8 cellular contexts compared by ENCODE assay signal in the genomic region with DNA sequence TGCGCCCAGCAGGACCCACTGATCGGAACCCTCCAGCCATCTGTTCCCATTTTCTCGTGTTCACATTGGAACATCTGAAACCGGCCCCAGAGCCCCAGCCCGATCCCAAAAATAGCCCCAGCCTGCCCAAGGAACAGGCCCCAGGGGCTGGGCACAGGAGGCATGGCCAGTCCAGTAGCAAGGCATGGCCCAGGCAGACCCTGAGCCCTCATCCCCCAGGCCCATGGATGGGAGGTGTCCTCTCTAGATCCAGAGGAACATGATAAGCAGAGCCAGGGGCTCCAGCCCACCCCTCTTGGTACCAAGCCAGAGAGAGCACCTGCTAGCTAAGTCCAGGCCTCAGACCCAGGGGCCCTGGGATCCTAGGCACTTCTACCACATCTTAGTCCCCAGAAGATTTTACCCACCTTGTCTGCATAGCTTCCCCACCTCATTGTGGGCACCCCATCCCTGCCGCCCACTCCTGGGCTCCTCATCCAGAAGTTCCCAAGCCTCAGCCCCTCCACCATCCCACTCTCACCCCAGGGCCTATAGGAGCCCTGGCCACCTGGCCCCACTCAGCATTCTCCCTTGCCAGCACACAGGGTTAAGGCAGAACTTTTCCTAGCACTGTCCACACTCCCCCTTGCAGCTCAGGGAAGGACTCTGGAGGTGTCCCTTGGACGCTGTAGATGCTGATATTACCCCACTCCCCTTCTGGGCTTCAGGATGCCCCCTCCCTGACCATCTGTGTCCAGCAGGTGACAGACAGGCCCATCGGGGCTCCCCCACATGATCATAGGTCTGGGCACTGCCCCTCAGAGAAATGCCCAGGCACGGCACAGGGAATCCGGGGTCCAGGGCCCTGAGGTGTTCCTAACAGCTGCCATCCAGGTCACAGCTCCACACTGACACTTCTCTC. TPM values are rescaled to one million over a fixed set of nuclear protein-coding genes. Genes with fewer than 3 reads are reported as not detected.
DNase-seq lines count a peak whose midpoint lies in the region; ATAC-seq and TF ChIP-seq lines count a peak whose summit lies in the region.

No MANE protein-coding gene starts in this region.

- ATAC-seq in activated B cell treated with CpG ODN at 0.5 μM for 24 hours (ENCODE audit: low read depth), result no peak
- ATAC-seq in sciatic nerve, result no peak

- intact Hi-C loops in Calu3 (cut with micrococcal nuclease; ENCODE audit: unreplicated experiment), result no loop called here
- intact Hi-C loops in activated B cell treated with CpG ODN at 0.5 μM for 24 hours (cut with micrococcal nuclease), result loop anchor here (1.0 kb wide), 1 partner anchor 8 kb away; no protein-coding TSS in a partner anchor
- intact Hi-C loops in sciatic nerve (cut with DNase I), result no loop called here

- CTCF ChIA-PET in Calu3 (lab: Charles Lee), result interaction anchor here (0.6 kb wide), 1 partner anchor 246 kb away, joined by 9 read pairs; no protein-coding TSS in a partner anchor
- CTCF ChIA-PET in activated B cell treated with CpG ODN at 0.5 μM for 24 hours (lab: Charles Lee), result interaction anchor here (1.7 kb wide), 1 partner anchor 14 kb away, joined by 4 read pairs; no protein-coding TSS in a partner anchor

- H3K4me3 ChIP-seq in foreskin fibroblast (ENCODE audit: low read depth in 1 of 2, low read length in 2 of 2), result peak overlapping the region; percentile 21 to 99

- peaks cover 71% of the 10 kb centered on the region for H3K4me1 Mint-ChIP-seq in Calu3 (ENCODE audit: low read depth, unreplicated experiment)
- peaks cover 96% of the 10 kb centered on the region for H3K4me1 Mint-ChIP-seq in activated B cell treated with CpG ODN at 0.5 μM for 24 hours

- DNase-seq in Calu3 (no peak), activated B cell treated with CpG ODN at 0.5 μM for 24 hours (no peak), foreskin fibroblast (no peak), sciatic nerve (ENCODE audit: low spot score) (peak; percentile 59), NCI-H2196 treated with DMSO at 0.1 percent for 48 hours (lab: John Stamatoyannopoulos, UW; ENCODE audit: unreplicated experiment) (no peak), SHP77 (lab: John Stamatoyannopoulos, UW) (no peak), ACHN (no peak), KBM-7 (no peak)

- H3K27me3 Mint-ChIP-seq in Calu3 (ENCODE audit: unreplicated experiment) (no peaks in the 10 kb centered on the region), activated B cell treated with CpG ODN at 0.5 μM for 24 hours (no peaks in the 10 kb centered on the region)

- in situ Hi-C loops in ACHN (cut with HindIII; ENCODE audit: low pct_ligation_motif_present, low pct_unique_long_range_greater_than_20kb, low sequenced_read_pairs) (no loop called here), KBM-7 (cut with MboI; ENCODE audit: low pct_unique_long_range_greater_than_20kb, low sequenced_read_pairs) (no loop called here)

- H3K4me3 Mint-ChIP-seq in Calu3 (ENCODE audit: low read depth, unreplicated experiment) (peak overlapping the region; percentile 98), activated B cell treated with CpG ODN at 0.5 μM for 24 hours (peak overlapping the region; percentile 15)

- POLR2A ChIA-PET in activated B cell treated with CpG ODN at 0.5 μM for 24 hours (lab: Charles Lee), result interaction anchor here (0.6 to 9.3 kb wide), 4 partner anchors 8 to 126 kb away, joined by 7 to 109 read pairs (median 70); partner anchors contain the start of genes BCL9L and DDX6

- TF ChIP-seq CTCF in Calu3 (IDR thresholded peaks at IDR 0.05; ENCODE audit: unreplicated experiment), result no peak
- TF ChIP-seq CTCF in activated B cell treated with CpG ODN at 0.5 μM for 24 hours (IDR thresholded peaks at IDR 0.05), result no peak
- TF ChIP-seq CTCF in foreskin fibroblast (IDR thresholded peaks at IDR 0.05; ENCODE audit: low read depth, low read length), result no peak

- no peaks in the 10 kb centered on the region for H3K9me3 Mint-ChIP-seq in Calu3 (ENCODE audit: low read depth, unreplicated experiment)
- H3K9me3 Mint-ChIP-seq in activated B cell treated with CpG ODN at 0.5 μM for 24 hours, result no peaks in the 10 kb centered on the region

- no TSS peak for BruUV-seq in Calu3 (replicated peaks; lab: Mats Ljungman, UMichigan)

- H3K27ac Mint-ChIP-seq in Calu3 (ENCODE audit: unreplicated experiment) (peak overlapping the region; percentile 88), activated B cell treated with CpG ODN at 0.5 μM for 24 hours (peak overlapping the region; percentile 90)

- H3K36me3 Mint-ChIP-seq in Calu3 (ENCODE audit: insufficient read depth, unreplicated experiment), result peaks cover 87% of the 10 kb centered on the region
- peaks cover 6% of the 10 kb centered on the region for H3K36me3 Mint-ChIP-seq in activated B cell treated with CpG ODN at 0.5 μM for 24 hours (ENCODE audit: low read depth)

RNA-seq across cellular contexts. Expression of gene BCL9L, which starts 9.5 kb away (rescaled TPM):
- total RNA-seq in Calu3 (2022) (57.9 and 68.4 TPM in 2 replicates), activated B cell treated with CpG ODN at 0.5 μM for 24 hours (20.4 and 21.9 TPM in 2 replicates), sciatic nerve (53.6 TPM)

RNA-seq across cellular contexts. Expression of gene CXCR5, which starts 32.5 kb away (rescaled TPM):
- total RNA-seq in Calu3 (2022), result not detected in 2 replicates
- total RNA-seq in activated B cell treated with CpG ODN at 0.5 μM for 24 hours, result 198 and 199 TPM in 2 replicates
- 0.18 TPM for total RNA-seq in sciatic nerve

RNA-seq across cellular contexts. Expression of gene UPK2, which starts 39.9 kb away (rescaled TPM):
- 3.5 and 5.2 TPM in 2 replicates for total RNA-seq in Calu3 (2022)
- total RNA-seq in activated B cell treated with CpG ODN at 0.5 μM for 24 hours, result 0.27 TPM in 1 of 2 replicates, not detected in the other
- total RNA-seq in sciatic nerve, result not detected

RNA-seq across cellular contexts. Expression of gene FOXR1, which starts 55.4 kb away (rescaled TPM):
- total RNA-seq in Calu3 (2022) (not detected in 2 replicates), activated B cell treated with CpG ODN at 0.5 μM for 24 hours (not detected in 2 replicates), sciatic nerve (not detected)

Comparison
In these comparisons a context has a peak if more than half of its experiments do, and no peak if none do; other contexts are left out.
1. RNA of gene CXCR5, which starts 32.5 kb away (total RNA-seq): 198 to 199 TPM in activated B cell treated with CpG ODN at 0.5 μM for 24 hours; 0.18 TPM in sciatic nerve (single experiment) and not detected in Calu3; every median in the first group is over 100 times any median in the second.